In the genomic region with DNA sequence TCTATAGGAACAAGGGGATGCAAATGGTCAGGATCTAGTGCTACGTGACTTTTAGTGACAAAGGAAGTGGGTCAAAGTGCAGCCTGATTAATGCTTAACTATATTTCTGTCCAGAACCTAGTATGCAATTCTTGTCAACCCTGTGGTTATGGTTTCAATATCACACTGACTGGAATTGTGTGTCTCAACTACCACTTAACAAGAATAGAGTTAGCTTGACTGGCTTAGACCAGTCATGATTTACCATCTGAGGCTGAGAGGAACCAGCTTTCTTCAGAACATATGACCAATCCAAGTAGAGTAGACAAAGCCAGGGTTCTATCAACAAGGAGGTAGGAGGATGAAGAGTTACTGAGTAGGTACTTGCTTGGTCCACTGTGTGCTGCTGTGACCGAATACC, we compare ENCODE assay signal across 13 cellular contexts. TPM values are rescaled to one million over a fixed set of nuclear protein-coding genes. Genes with fewer than 3 reads are reported as not detected.
DNase-seq lines count a peak whose midpoint lies in the region; ATAC-seq lines count a peak whose summit lies in the region.
"Had no signal": no experiment of that assay in that cellular context is flagged by ENCODE, and none has a peak within 500 bp of the region (broad histone marks: within the 10 kb centered on the region; RNA-seq: fewer than 3 reads in every experiment).

No MANE protein-coding gene starts in this region.

- H3K4me3 Mint-ChIP-seq in CD4-positive, alpha-beta memory T cell = no peak overlapping the region
- H3K4me3 Mint-ChIP-seq: activated naive CD8-positive, alpha-beta T cell treated with anti-CD3 and anti-CD28 coated beads, Interleukin-2, amount 10 ng/mL, durations not matched to agents 7 days and 5 days had no signal

- no peaks in the 10 kb centered on the region for H3K36me3 ChIP-seq in CD4-positive, alpha-beta memory T cell (ENCODE audit: insufficient read depth, low read length)
- H3K36me3 ChIP-seq: stomach had no signal

- ATAC-seq in GM19043 (IDR thresholded peaks at IDR 0.05; ENCODE audit: low read depth, unreplicated experiment) (peak; percentile 97), HG02798 (IDR thresholded peaks at IDR 0.05; ENCODE audit: poor library complexity, unreplicated experiment) (peak; percentile 97), HG03571 (IDR thresholded peaks at IDR 0.05; ENCODE audit: unreplicated experiment) (peak; percentile 97)

- H3K9me3 Mint-ChIP-seq in CD4-positive, alpha-beta memory T cell = no peaks in the 10 kb centered on the region
- H3K9me3 Mint-ChIP-seq: activated naive CD8-positive, alpha-beta T cell treated with anti-CD3 and anti-CD28 coated beads, Interleukin-2, amount 10 ng/mL, durations not matched to agents 7 days and 5 days had no signal

- no peak overlapping the region for H3K4me3 ChIP-seq in CD4-positive, alpha-beta memory T cell (ENCODE audit: low read length in 2 of 2)
- H3K4me3 ChIP-seq: stomach had no signal

- H3K27me3 Mint-ChIP-seq in CD4-positive, alpha-beta memory T cell = no peaks in the 10 kb centered on the region
- H3K27me3 Mint-ChIP-seq: activated naive CD8-positive, alpha-beta T cell treated with anti-CD3 and anti-CD28 coated beads, Interleukin-2, amount 10 ng/mL, durations not matched to agents 7 days and 5 days had no signal

- POLR2A ChIA-PET in CD4-positive, alpha-beta memory T cell (lab: Charles Lee; ENCODE audit: partially characterized antibody) = no interaction called here

- H3K27ac ChIP-seq in CD4-positive, alpha-beta memory T cell (ENCODE audit: low read depth, low read length) = no peak overlapping the region
- H3K27ac ChIP-seq: stomach had no signal

- DNase-seq in DMS53 (lab: John Stamatoyannopoulos, UW) (peak; percentile 64), NCI-H1092 treated with DMSO at 0.1 percent for 48 hours (lab: John Stamatoyannopoulos, UW) (no peak), amniotic stem cell (lab: John Stamatoyannopoulos, UW) (no peak), retina (no peak)
- no peak for DNase-seq in CD4-positive, alpha-beta memory T cell
- DNase-seq: activated naive CD8-positive, alpha-beta T cell treated with anti-CD3 and anti-CD28 coated beads, Interleukin-2, amount 10 ng/mL, durations not matched to agents 7 days and 5 days; AML-193; Kasumi-1; stomach had no signal

- CTCF ChIA-PET in CD4-positive, alpha-beta memory T cell (lab: Charles Lee; ENCODE audit: partially characterized antibody) = interaction anchor here (1.6 kb wide), 2 partner anchors 9 to 308 kb away, joined by 4 to 8 read pairs; no protein-coding TSS in a partner anchor

- no peaks in the 10 kb centered on the region for H3K36me3 Mint-ChIP-seq in CD4-positive, alpha-beta memory T cell
- H3K36me3 Mint-ChIP-seq: activated naive CD8-positive, alpha-beta T cell treated with anti-CD3 and anti-CD28 coated beads, Interleukin-2, amount 10 ng/mL, durations not matched to agents 7 days and 5 days had no signal

- intact Hi-C loops in CD4-positive, alpha-beta memory T cell (cut with micrococcal nuclease) = no loop called here

- H3K4me1 ChIP-seq in CD4-positive, alpha-beta memory T cell (ENCODE audit: insufficient read depth, low read length) = no peaks in the 10 kb centered on the region
- H3K4me1 ChIP-seq: stomach had no signal

- no peaks in the 10 kb centered on the region for H3K9me3 ChIP-seq in CD4-positive, alpha-beta memory T cell (ENCODE audit: control insufficient read depth in 1 of 2, low read length in 2 of 2)
- H3K9me3 ChIP-seq: stomach had no signal

- no peaks in the 10 kb centered on the region for H3K27me3 ChIP-seq in CD4-positive, alpha-beta memory T cell (ENCODE audit: insufficient read depth, low read length)
- H3K27me3 ChIP-seq: stomach had no signal

- H3K4me1 Mint-ChIP-seq in CD4-positive, alpha-beta memory T cell = no peaks in the 10 kb centered on the region
- H3K4me1 Mint-ChIP-seq: activated naive CD8-positive, alpha-beta T cell treated with anti-CD3 and anti-CD28 coated beads, Interleukin-2, amount 10 ng/mL, durations not matched to agents 7 days and 5 days had no signal

- H3K27ac Mint-ChIP-seq in CD4-positive, alpha-beta memory T cell = no peak overlapping the region
- H3K27ac Mint-ChIP-seq: activated naive CD8-positive, alpha-beta T cell treated with anti-CD3 and anti-CD28 coated beads, Interleukin-2, amount 10 ng/mL, durations not matched to agents 7 days and 5 days had no signal

RNA-seq across cellular contexts. Expression of gene MYPN, which starts 54.4 kb away (rescaled TPM):
- not detected for total RNA-seq in CD4-positive, alpha-beta memory T cell
- polyA plus RNA-seq in CD4-positive, alpha-beta memory T cell = not detected
- total RNA-seq: activated naive CD8-positive, alpha-beta T cell treated with anti-CD3 and anti-CD28 coated beads, Interleukin-2, amount 10 ng/mL, durations not matched to agents 7 days and 5 days; endothelial cell of umbilical vein had no signal
